In the genomic region with DNA sequence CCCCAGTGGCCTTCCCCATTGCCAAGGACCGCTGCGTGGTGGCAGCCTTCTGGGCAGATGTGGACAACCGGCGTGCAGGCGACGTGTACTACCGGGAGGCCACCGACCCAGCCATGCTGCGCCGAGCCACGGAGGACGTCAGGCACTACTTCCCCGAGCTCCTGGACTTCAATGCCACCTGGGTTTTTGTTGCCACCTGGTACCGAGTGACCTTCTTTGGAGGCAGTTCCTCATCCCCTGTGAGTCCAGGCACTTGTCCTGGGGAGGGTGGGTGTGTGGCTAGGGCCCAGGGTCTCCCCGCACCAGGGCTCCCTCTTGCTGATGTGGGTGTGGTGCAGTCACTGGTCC, we compare ENCODE assay signal across 13 cellular contexts. TPM values are rescaled to one million over a fixed set of nuclear protein-coding genes. Genes with fewer than 3 reads are reported as not detected.
A peak's percentile ranks its signal among the peaks of the same experiment; 100 is the strongest.
DNase-seq lines count a peak whose midpoint lies in the region; ATAC-seq and TF ChIP-seq lines count a peak whose summit lies in the region.
"Had no signal": no experiment of that assay in that cellular context is flagged by ENCODE, and none has a peak within 500 bp of the region (broad histone marks: within the 10 kb centered on the region; RNA-seq: fewer than 3 reads in every experiment).

No MANE protein-coding gene starts in this region.

- intact Hi-C loops in cardiac septum (cut with DNase I) (no loop called here), Right ventricle myocardium inferior (cut with DNase I) (no loop called here), IMR-90 (cut with micrococcal nuclease) (no loop called here), Calu3 (cut with micrococcal nuclease; ENCODE audit: unreplicated experiment) (no loop called here)

- H3K4me3 ChIP-seq in IMR-90 (ENCODE audit: insufficient read depth, low read depth, low read length): no peak overlapping the region
- no peak overlapping the region for H3K4me3 ChIP-seq in coronary artery
- H3K4me3 ChIP-seq: GM12878 had no signal

- H2BK120ac ChIP-seq in IMR-90 (ENCODE audit: low read depth, low read length): no peak overlapping the region

- no peak overlapping the region for H2AFZ ChIP-seq in IMR-90 (replicated peaks; ENCODE audit: low read length, poor library complexity)

- in situ Hi-C loops in IMR-90 (cut with MboI; ENCODE audit: low sequenced_read_pairs): no loop called here

- no peak overlapping the region for H4K8ac ChIP-seq in IMR-90 (ENCODE audit: low read depth in 2 of 2, low read length in 2 of 2)

- no peak for ATAC-seq in Right ventricle myocardium inferior
- ATAC-seq in IMR-90 (ENCODE audit: low read depth): no peak
- no peak for ATAC-seq in HG03095 (IDR thresholded peaks at IDR 0.05; ENCODE audit: unreplicated experiment)
- ATAC-seq: GM12878 had no signal

- TF ChIP-seq POLR2A in IMR-90 (IDR thresholded peaks at IDR 0.05; ENCODE audit: low read depth, low read length): no peak

- H3K27me3 Mint-ChIP-seq in Calu3 (ENCODE audit: unreplicated experiment): peaks cover 11% of the 10 kb centered on the region

- H3K27ac Mint-ChIP-seq in Calu3 (ENCODE audit: unreplicated experiment): no peak overlapping the region
- H3K27ac Mint-ChIP-seq: CD8-positive, alpha-beta memory T cell had no signal

- H2BK5ac ChIP-seq in IMR-90 (ENCODE audit: low read depth, low read length, poor library complexity, severe bottlenecking): no peak overlapping the region

- H2AK9ac ChIP-seq in IMR-90 (replicated peaks; ENCODE audit: low read depth, low read length, poor library complexity): peak overlapping the region; percentile 28

- H3K9me1 ChIP-seq in IMR-90 (ENCODE audit: insufficient read depth, low read length): no peaks in the 10 kb centered on the region

- BruUV-seq in IMR-90 (replicated peaks; lab: Mats Ljungman, UMichigan) (no TSS peak), Calu3 (replicated peaks; lab: Mats Ljungman, UMichigan) (no TSS peak)

- H3K27ac ChIP-seq in IMR-90 (ENCODE audit: insufficient read depth, low read length) (no peak overlapping the region), coronary artery (no peak overlapping the region)

- H3K79me1 ChIP-seq in IMR-90 (ENCODE audit: low read depth in 1 of 2, low read length in 2 of 2): no peaks in the 10 kb centered on the region

- no peaks in the 10 kb centered on the region; the same call in 1 of the 2 replicates for H4K20me1 ChIP-seq in IMR-90 (ENCODE audit: insufficient read depth, low read length)

- H3K23ac ChIP-seq in IMR-90 (ENCODE audit: low read depth, low read length): no peak overlapping the region

- no peak overlapping the region for H3K18ac ChIP-seq in IMR-90 (ENCODE audit: low read depth, low read length)

- POLR2A ChIA-PET in IMR-90 (lab: Charles Lee; ENCODE audit: unreplicated experiment): no interaction called here

- H3K9ac ChIP-seq in IMR-90 (ENCODE audit: low read depth, low read length): no peak overlapping the region

- CTCF ChIA-PET in IMR-90 (lab: Yijun Ruan, JAX) (no interaction called here), Calu3 (lab: Charles Lee) (interaction anchor here (0.6 kb wide), 1 partner anchor 48 kb away, joined by 3 read pairs; no protein-coding TSS in a partner anchor)

- H2AK5ac ChIP-seq in IMR-90 (ENCODE audit: low read depth, low read length): no peak overlapping the region

- no peaks in the 10 kb centered on the region for H3K27me3 ChIP-seq in IMR-90 (ENCODE audit: control insufficient read depth, insufficient read depth, low read length)
- H3K27me3 ChIP-seq: BE2C had no signal

- H3K4me3 Mint-ChIP-seq in Calu3 (ENCODE audit: low read depth, unreplicated experiment): no peak overlapping the region
- H3K4me3 Mint-ChIP-seq: CD8-positive, alpha-beta memory T cell had no signal

- H3K9me3 Mint-ChIP-seq in Calu3 (ENCODE audit: low read depth, unreplicated experiment): peaks cover 2% of the 10 kb centered on the region

- no peak overlapping the region for H4K5ac ChIP-seq in IMR-90 (ENCODE audit: low read depth, low read length)

- no peak overlapping the region for H2BK20ac ChIP-seq in IMR-90 (ENCODE audit: low read depth, low read length)

- no peak overlapping the region for H3K14ac ChIP-seq in IMR-90 (replicated peaks; ENCODE audit: low read depth, low read length)

- H3K4me1 Mint-ChIP-seq in Calu3 (ENCODE audit: low read depth, unreplicated experiment): no peaks in the 10 kb centered on the region

- H4K91ac ChIP-seq in IMR-90 (ENCODE audit: insufficient read depth, low read depth, low read length): no peak overlapping the region

- no peak overlapping the region for H2BK15ac ChIP-seq in IMR-90 (ENCODE audit: low read depth, low read length)

- dilution Hi-C loops in IMR-90 (cut with HindIII; ENCODE audit: low sequenced_read_pairs, unreplicated experiment): no loop called here

- no peak for TF ChIP-seq CTCF in IMR-90 (conservative IDR thresholded peaks at IDR 0.05; ENCODE audit: low read depth, low read length)
- TF ChIP-seq CTCF in coronary artery (IDR thresholded peaks at IDR 0.05): no peak
- TF ChIP-seq CTCF in Calu3 (IDR thresholded peaks at IDR 0.05; ENCODE audit: unreplicated experiment): no peak

- no peak overlapping the region for H3K4ac ChIP-seq in IMR-90 (ENCODE audit: low read depth, low read length)

- H3K9me3 ChIP-seq in IMR-90 (ENCODE audit: control insufficient read depth, insufficient read depth, low read length): peaks cover 6% of the 10 kb centered on the region
- H3K9me3 ChIP-seq: BE2C had no signal

- H3K4me1 ChIP-seq in IMR-90 (ENCODE audit: control insufficient read depth, insufficient read depth, low read length): no peaks in the 10 kb centered on the region
- H3K4me1 ChIP-seq: BE2C had no signal

- no peak overlapping the region for H3K56ac ChIP-seq in IMR-90 (ENCODE audit: extremely low read depth, insufficient read depth, low read length)

- TF ChIP-seq RAD21 in IMR-90 (IDR thresholded peaks at IDR 0.05; ENCODE audit: low read length): no peak

- WGBS in IMR-90 (ENCODE audit: extremely low coverage in 2 of 2, insufficient read length in 1 of 2), 2 experiments: 95% methylated on average over 8 of the region's 15 CpGs; no CpG with 5 or more reads in 1 of the 2 experiments

- H3K4me2 ChIP-seq in IMR-90 (ENCODE audit: low read depth, low read length): no peak overlapping the region

- no peaks in the 10 kb centered on the region for H3K36me3 Mint-ChIP-seq in Calu3 (ENCODE audit: insufficient read depth, unreplicated experiment)

- peaks cover 12% of the 10 kb centered on the region; the same call in 1 of the 2 replicates for H3K36me3 ChIP-seq in IMR-90 (ENCODE audit: control insufficient read depth, insufficient read depth, low read length)
- H3K36me3 ChIP-seq: BE2C had no signal

- peak; percentile 65 for DNase-seq in cardiac septum (ENCODE audit: low spot score)
- DNase-seq in Right ventricle myocardium inferior (ENCODE audit: missing footprints): no peak
- DNase-seq in IMR-90: no peak
- peak; percentile 79 for DNase-seq in mesenteric fat pad (ENCODE audit: low spot score)
- DNase-seq in coronary artery (ENCODE audit: low spot score): no peak
- DNase-seq in midbrain (lab: John Stamatoyannopoulos, UW): no peak
- no peak for DNase-seq in Calu3
- DNase-seq: BE2C; CD8-positive, alpha-beta memory T cell; DMS 273 treated with DMSO at 0.1 percent for 48 hours had no signal

TF ChIP-seq in IMR-90, 13 proteins besides CTCF, POLR2A, EP300 and RAD21:
- TF ChIP-seq MXI1 (IDR thresholded peaks at IDR 0.05; ENCODE audit: borderline replicate concordance, low read depth, low read length): no peak
- TF ChIP-seq CEBPB (IDR thresholded peaks at IDR 0.05; ENCODE audit: low read depth, low read length): no peak
- TF ChIP-seq BHLHE40 (IDR thresholded peaks at IDR 0.05; ENCODE audit: low read depth, low read length): no peak
- TF ChIP-seq NFE2L2 (IDR thresholded peaks at IDR 0.05; ENCODE audit: low read depth, low read length): no peak
- TF ChIP-seq SMC3 (IDR thresholded peaks at IDR 0.05; ENCODE audit: low read depth, low read length): no peak
- TF ChIP-seq CHD1 (IDR thresholded peaks at IDR 0.05; ENCODE audit: low read depth, low read length): no peak
- TF ChIP-seq, protein P1, sequence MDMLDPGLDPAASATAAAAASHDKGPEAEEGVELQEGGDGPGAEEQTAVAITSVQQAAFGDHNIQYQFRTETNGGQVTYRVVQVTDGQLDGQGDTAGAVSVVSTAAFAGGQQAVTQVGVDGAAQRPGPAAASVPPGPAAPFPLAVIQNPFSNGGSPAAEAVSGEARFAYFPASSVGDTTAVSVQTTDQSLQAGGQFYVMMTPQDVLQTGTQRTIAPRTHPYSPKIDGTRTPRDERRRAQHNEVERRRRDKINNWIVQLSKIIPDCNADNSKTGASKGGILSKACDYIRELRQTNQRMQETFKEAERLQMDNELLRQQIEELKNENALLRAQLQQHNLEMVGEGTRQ (IDR thresholded peaks at IDR 0.05; ENCODE audit: low read depth, low read length): no peak
- no peak for TF ChIP-seq RFX5 (IDR thresholded peaks at IDR 0.05; ENCODE audit: low read depth, low read length)
- TF ChIP-seq MAZ (IDR thresholded peaks at IDR 0.05; ENCODE audit: borderline replicate concordance, low read depth, low read length): no peak
- TF ChIP-seq, protein P2, sequence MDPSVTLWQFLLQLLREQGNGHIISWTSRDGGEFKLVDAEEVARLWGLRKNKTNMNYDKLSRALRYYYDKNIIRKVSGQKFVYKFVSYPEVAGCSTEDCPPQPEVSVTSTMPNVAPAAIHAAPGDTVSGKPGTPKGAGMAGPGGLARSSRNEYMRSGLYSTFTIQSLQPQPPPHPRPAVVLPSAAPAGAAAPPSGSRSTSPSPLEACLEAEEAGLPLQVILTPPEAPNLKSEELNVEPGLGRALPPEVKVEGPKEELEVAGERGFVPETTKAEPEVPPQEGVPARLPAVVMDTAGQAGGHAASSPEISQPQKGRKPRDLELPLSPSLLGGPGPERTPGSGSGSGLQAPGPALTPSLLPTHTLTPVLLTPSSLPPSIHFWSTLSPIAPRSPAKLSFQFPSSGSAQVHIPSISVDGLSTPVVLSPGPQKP (IDR thresholded peaks at IDR 0.05; ENCODE audit: borderline replicate concordance, low read depth, low read length): no peak
- no peak for TF ChIP-seq RCOR1 (IDR thresholded peaks at IDR 0.05; ENCODE audit: insufficient replicate concordance, low read length)
- no peak for TF ChIP-seq MAFK (IDR thresholded peaks at IDR 0.05; ENCODE audit: low read depth, low read length)
- no peak for TF ChIP-seq FOS (IDR thresholded peaks at IDR 0.05; ENCODE audit: low read depth, low read length)
TF ChIP-seq in IMR-90: peak in this region for 0.

RNA-seq across cellular contexts. Expression of a gene that starts 31.9 kb away (rescaled TPM):
- 9.7 TPM for total RNA-seq in cardiac septum
- total RNA-seq in Right ventricle myocardium inferior: 6.7 TPM
- total RNA-seq in IMR-90 (2012; rRNA removed): 1.1 and 1.4 TPM in 2 replicates
- polyA plus RNA-seq in IMR-90 (2012; rRNA removed): 3.4 and 3.7 TPM in 2 replicates
- 1.3 and 3.9 TPM in 2 replicates for polyA plus RNA-seq in IMR-90 (2012; cell fraction: cytosol; rRNA removed)
- polyA plus RNA-seq in IMR-90 (2012; cell fraction: nucleus; rRNA removed; ENCODE audit: low replicate concordance): 6.6 and 15.0 TPM in 2 replicates
- 58.0 TPM for total RNA-seq in mesenteric fat pad
- total RNA-seq in Calu3 (2022): 0.76 and 0.86 TPM in 2 replicates
- total RNA-seq: HT-29 had no signal

Comparison
In these comparisons a context has a peak if more than half of its experiments do, and no peak if none do; other contexts are left out.
1. DNase-seq: peak in cardiac septum (single experiment) and mesenteric fat pad (single experiment); none in Right ventricle myocardium inferior (single experiment), IMR-90 (single experiment), coronary artery (single experiment), midbrain (single experiment) and Calu3 (single experiment).